Comparison of ENCODE assay signal across 1 cellular context in the genomic region with DNA sequence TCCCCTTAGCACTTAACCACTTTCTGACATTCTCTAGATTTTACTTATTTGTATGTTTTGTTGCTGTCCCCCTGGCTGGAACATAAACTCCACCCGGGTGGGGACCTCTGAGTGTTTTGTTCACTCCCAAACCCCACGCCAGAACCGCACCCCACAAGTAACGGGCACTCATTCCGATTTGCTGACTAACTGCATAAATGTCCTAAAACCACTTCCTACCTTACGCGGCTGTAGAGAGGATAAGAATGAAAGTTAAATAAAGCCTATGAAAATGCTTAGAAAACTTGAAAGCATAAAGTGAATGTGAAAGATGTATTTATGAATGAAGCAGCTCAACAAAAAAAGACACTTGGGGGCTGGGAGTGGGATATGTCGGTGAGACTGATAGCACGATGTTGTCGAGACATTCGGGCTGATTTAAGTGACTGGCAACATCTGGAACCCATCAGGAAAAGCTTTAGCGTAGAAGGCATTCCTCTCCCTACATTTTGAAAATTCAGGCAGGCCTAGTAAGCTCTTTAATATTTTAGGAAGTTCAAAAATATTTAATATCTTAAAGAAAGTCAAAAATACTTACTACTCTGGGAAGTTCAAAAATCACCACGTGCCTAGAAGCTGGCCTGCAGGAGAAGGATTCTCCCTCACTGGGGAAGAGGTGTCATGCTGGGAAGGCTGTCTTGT.
TF ChIP-seq lines count a peak whose summit lies in the region.

No MANE protein-coding gene starts in this region.

TF ChIP-seq in SK-N-SH, 30 proteins besides CTCF, POLR2A, EP300 and RAD21 (continued from another document):
- TF ChIP-seq MAX (IDR thresholded peaks at IDR 0.05; ENCODE audit: low read depth) (peak; percentile 82), GATA2 (CRISPR knock-in tag; IDR thresholded peaks at IDR 0.05) (no peak)
